Comparison of ENCODE assay signal across 10 cellular contexts in the genomic region with DNA sequence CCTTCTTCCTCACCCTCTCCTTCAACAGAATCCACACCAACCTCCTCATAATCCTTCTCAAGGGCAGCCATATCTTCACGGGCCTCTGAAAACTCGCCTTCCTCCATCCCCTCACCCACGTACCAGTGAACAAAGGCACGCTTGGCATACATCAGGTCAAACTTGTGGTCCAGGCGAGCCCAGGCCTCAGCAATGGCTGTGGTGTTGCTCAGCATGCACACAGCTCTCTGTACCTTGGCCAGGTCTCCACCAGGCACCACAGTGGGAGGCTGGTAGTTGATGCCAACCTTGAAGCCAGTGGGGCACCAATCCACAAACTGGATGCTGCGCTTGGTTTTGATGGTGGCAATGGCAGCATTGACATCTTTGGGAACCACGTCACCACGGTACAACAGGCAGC. TPM values are rescaled to one million over a fixed set of nuclear protein-coding genes. Genes with fewer than 3 reads are reported as not detected.
DNase-seq lines count a peak whose midpoint lies in the region; ATAC-seq and TF ChIP-seq lines count a peak whose summit lies in the region.
"Not testable (repeated sequence)": the region's sequence is repeated elsewhere in the genome, so short reads cannot be mapped to it uniquely, and the experiment has no call there.
"Had no signal": no experiment of that assay in that cellular context is flagged by ENCODE, and none has a peak within 500 bp of the region (broad histone marks: within the 10 kb centered on the region; RNA-seq: fewer than 3 reads in every experiment).

No MANE protein-coding gene starts in this region.

- TF ChIP-seq CTCF in Calu3 (IDR thresholded peaks at IDR 0.05; ENCODE audit: unreplicated experiment), result not testable (repeated sequence)

- not testable (repeated sequence) for ATAC-seq in activated T-cell treated with anti-CD3 and anti-CD28 coated beads, Interleukin-2, amount 50 U/mL, for 4 hours; activated naive CD8-positive, alpha-beta T cell treated with anti-CD3 and anti-CD28 coated beads, Interleukin-2, amount 50 U/mL, for 24 hours; naive thymus-derived CD8-positive, alpha-beta T cell

- POLR2A ChIA-PET in naive thymus-derived CD8-positive, alpha-beta T cell (lab: Charles Lee), result interaction anchor here (1.1 to 2.2 kb wide), 2 partner anchors 18 to 62 kb away, joined by 3 to 11 read pairs; a partner anchor contains a TSS

- not testable (repeated sequence) for H3K4me1 Mint-ChIP-seq in Calu3 (ENCODE audit: low read depth, unreplicated experiment)
- peaks cover 33% of the 10 kb centered on the region for H3K4me1 Mint-ChIP-seq in T-helper 1 cell treated with Interleukin-12 subunit alpha and Interleukin-12 subunit beta and Interleukin-4 antibody, amounts not matched to agents 30 μg/mL and 1 μg/mL, for 36 hours (ENCODE audit: low read depth)
- H3K4me1 Mint-ChIP-seq in activated T-cell treated with anti-CD3 and anti-CD28 coated beads, Interleukin-2, amount 50 U/mL, for 4 hours (ENCODE audit: low read depth), result peaks cover 40% of the 10 kb centered on the region
- peaks cover 43% of the 10 kb centered on the region for H3K4me1 Mint-ChIP-seq in activated naive CD8-positive, alpha-beta T cell treated with anti-CD3 and anti-CD28 coated beads, Interleukin-2, amount 50 U/mL, for 24 hours
- H3K4me1 Mint-ChIP-seq in naive thymus-derived CD8-positive, alpha-beta T cell, result peaks cover 14 to 52% (median 44%) of the 10 kb centered on the region in 4 donors

- CTCF ChIA-PET in Calu3 (lab: Charles Lee), result not testable (repeated sequence)

- H3K9me3 Mint-ChIP-seq in Calu3 (ENCODE audit: low read depth, unreplicated experiment); T-helper 1 cell treated with Interleukin-12 subunit alpha and Interleukin-12 subunit beta and Interleukin-4 antibody, amounts not matched to agents 30 μg/mL and 1 μg/mL, for 36 hours; activated T-cell treated with anti-CD3 and anti-CD28 coated beads, Interleukin-2, amount 50 U/mL, for 4 hours; activated naive CD8-positive, alpha-beta T cell treated with anti-CD3 and anti-CD28 coated beads, Interleukin-2, amount 50 U/mL, for 24 hours; naive thymus-derived CD8-positive, alpha-beta T cell: not testable (repeated sequence)

- H3K36me3 Mint-ChIP-seq in Calu3 (ENCODE audit: insufficient read depth, unreplicated experiment), result peaks cover 38% of the 10 kb centered on the region
- peaks cover 44% of the 10 kb centered on the region for H3K36me3 Mint-ChIP-seq in T-helper 1 cell treated with Interleukin-12 subunit alpha and Interleukin-12 subunit beta and Interleukin-4 antibody, amounts not matched to agents 30 μg/mL and 1 μg/mL, for 36 hours (ENCODE audit: low read depth)
- H3K36me3 Mint-ChIP-seq in activated T-cell treated with anti-CD3 and anti-CD28 coated beads, Interleukin-2, amount 50 U/mL, for 4 hours (ENCODE audit: insufficient read depth), result peaks cover 37% of the 10 kb centered on the region
- peaks cover 47% of the 10 kb centered on the region for H3K36me3 Mint-ChIP-seq in activated naive CD8-positive, alpha-beta T cell treated with anti-CD3 and anti-CD28 coated beads, Interleukin-2, amount 50 U/mL, for 24 hours (ENCODE audit: low read depth)
- H3K36me3 Mint-ChIP-seq in naive thymus-derived CD8-positive, alpha-beta T cell, result peaks cover 0 to 38% (median 19%) of the 10 kb centered on the region in 3 donors

- not testable (repeated sequence) for H3K4me3 Mint-ChIP-seq in Calu3 (ENCODE audit: low read depth, unreplicated experiment); T-helper 1 cell treated with Interleukin-12 subunit alpha and Interleukin-12 subunit beta and Interleukin-4 antibody, amounts not matched to agents 30 μg/mL and 1 μg/mL, for 36 hours
- H3K4me3 Mint-ChIP-seq in activated T-cell treated with anti-CD3 and anti-CD28 coated beads, Interleukin-2, amount 50 U/mL, for 4 hours, result peak overlapping the region; percentile 5
- peak overlapping the region; percentile 60 for H3K4me3 Mint-ChIP-seq in activated naive CD8-positive, alpha-beta T cell treated with anti-CD3 and anti-CD28 coated beads, Interleukin-2, amount 50 U/mL, for 24 hours
- H3K4me3 Mint-ChIP-seq in naive thymus-derived CD8-positive, alpha-beta T cell, result peak overlapping the region in 1 of 10 donors; percentile 7

- not testable (repeated sequence) for DNase-seq in Calu3; activated T-cell treated with anti-CD3 and anti-CD28 coated beads, Interleukin-2, amount 50 U/mL, for 4 hours; activated naive CD8-positive, alpha-beta T cell treated with anti-CD3 and anti-CD28 coated beads, Interleukin-2, amount 50 U/mL, for 24 hours; naive thymus-derived CD8-positive, alpha-beta T cell

- not testable (repeated sequence) for H3K27me3 Mint-ChIP-seq in Calu3 (ENCODE audit: unreplicated experiment); T-helper 1 cell treated with Interleukin-12 subunit alpha and Interleukin-12 subunit beta and Interleukin-4 antibody, amounts not matched to agents 30 μg/mL and 1 μg/mL, for 36 hours (ENCODE audit: low read depth); activated T-cell treated with anti-CD3 and anti-CD28 coated beads, Interleukin-2, amount 50 U/mL, for 4 hours (ENCODE audit: low read depth); activated naive CD8-positive, alpha-beta T cell treated with anti-CD3 and anti-CD28 coated beads, Interleukin-2, amount 50 U/mL, for 24 hours; naive thymus-derived CD8-positive, alpha-beta T cell

- intact Hi-C loops in Calu3 (cut with micrococcal nuclease; ENCODE audit: unreplicated experiment), result not testable (repeated sequence)

- not testable (repeated sequence) for H3K27ac Mint-ChIP-seq in Calu3 (ENCODE audit: unreplicated experiment)
- H3K27ac Mint-ChIP-seq in T-helper 1 cell treated with Interleukin-12 subunit alpha and Interleukin-12 subunit beta and Interleukin-4 antibody, amounts not matched to agents 30 μg/mL and 1 μg/mL, for 36 hours, result peak overlapping the region; percentile 36
- peak overlapping the region; percentile 73 for H3K27ac Mint-ChIP-seq in activated naive CD8-positive, alpha-beta T cell treated with anti-CD3 and anti-CD28 coated beads, Interleukin-2, amount 50 U/mL, for 24 hours
- peak overlapping the region in 8 of 10 donors; percentile 59 to 87 (median 72) for H3K27ac Mint-ChIP-seq in naive thymus-derived CD8-positive, alpha-beta T cell

- TSS peak; percentile 58 for BruUV-seq in Calu3 (replicated peaks; lab: Mats Ljungman, UMichigan)

RNA-seq across cellular contexts. Expression of a gene that starts 3.2 kb away (rescaled TPM):
- 690 and 793 TPM in 2 replicates for total RNA-seq in Calu3 (2022)
- 1,000 to 10,000 TPM; 2,095 to 2,519 (median 2,182) TPM for total RNA-seq in activated T-cell treated with anti-CD3 and anti-CD28 coated beads, Interleukin-2, amount 50 U/mL, for 4 hours
- 100 to 1,000 TPM; 157 to 161 TPM for total RNA-seq in naive thymus-derived CD8-positive, alpha-beta T cell
- polyA plus RNA-seq in naive thymus-derived CD8-positive, alpha-beta T cell, result 100 to 1,000 TPM; 277 to 339 (median 333) TPM

RNA-seq across cellular contexts. Expression of a gene that starts 17.3 kb away (rescaled TPM):
- total RNA-seq in Calu3 (2022), result 23.3 and 26.4 TPM in 2 replicates
- 10 to 100 TPM; 27.5 to 35.5 (median 28.8) TPM for total RNA-seq in activated T-cell treated with anti-CD3 and anti-CD28 coated beads, Interleukin-2, amount 50 U/mL, for 4 hours
- 100 to 1,000 TPM; 253 to 270 TPM for total RNA-seq in naive thymus-derived CD8-positive, alpha-beta T cell
- 10 to 100 TPM; 34.0 to 45.8 (median 34.6) TPM for polyA plus RNA-seq in naive thymus-derived CD8-positive, alpha-beta T cell

RNA-seq across cellular contexts. Expression of a gene that starts 33.4 kb away (rescaled TPM):
- not detected in 2 replicates for total RNA-seq in Calu3 (2022)
- total RNA-seq in activated T-cell treated with anti-CD3 and anti-CD28 coated beads, Interleukin-2, amount 50 U/mL, for 4 hours, result under 1 TPM in 1 of 3 donors, not detected in 2; 0.11 TPM
- under 1 TPM; 0.27 to 0.47 TPM for total RNA-seq in naive thymus-derived CD8-positive, alpha-beta T cell
- not detected for polyA plus RNA-seq in naive thymus-derived CD8-positive, alpha-beta T cell
- total RNA-seq: GM12878; T-helper 1 cell treated with Interleukin-12 subunit alpha and Interleukin-12 subunit beta and Interleukin-4 antibody, amounts not matched to agents 30 ng/mL and 1 ng/mL, for 36 hours had no signal
- polyA plus RNA-seq: mammary epithelial cell had no signal

RNA-seq across cellular contexts. Expression of a gene that starts 58.2 kb away (rescaled TPM):
- total RNA-seq in Calu3 (2022), result 2.0 and 2.6 TPM in 2 replicates
- total RNA-seq in activated T-cell treated with anti-CD3 and anti-CD28 coated beads, Interleukin-2, amount 50 U/mL, for 4 hours, result 1 to 10 TPM; 4.5 to 5.2 (median 4.5) TPM
- total RNA-seq in naive thymus-derived CD8-positive, alpha-beta T cell, result 1 to 10 TPM; 3.6 to 4.3 TPM
- polyA plus RNA-seq in naive thymus-derived CD8-positive, alpha-beta T cell, result 1 to 10 TPM; 3.0 to 3.6 (median 3.4) TPM
- total RNA-seq: left colon, ureter had no signal
